1 cellular context compared by ENCODE assay signal in the genomic region with DNA sequence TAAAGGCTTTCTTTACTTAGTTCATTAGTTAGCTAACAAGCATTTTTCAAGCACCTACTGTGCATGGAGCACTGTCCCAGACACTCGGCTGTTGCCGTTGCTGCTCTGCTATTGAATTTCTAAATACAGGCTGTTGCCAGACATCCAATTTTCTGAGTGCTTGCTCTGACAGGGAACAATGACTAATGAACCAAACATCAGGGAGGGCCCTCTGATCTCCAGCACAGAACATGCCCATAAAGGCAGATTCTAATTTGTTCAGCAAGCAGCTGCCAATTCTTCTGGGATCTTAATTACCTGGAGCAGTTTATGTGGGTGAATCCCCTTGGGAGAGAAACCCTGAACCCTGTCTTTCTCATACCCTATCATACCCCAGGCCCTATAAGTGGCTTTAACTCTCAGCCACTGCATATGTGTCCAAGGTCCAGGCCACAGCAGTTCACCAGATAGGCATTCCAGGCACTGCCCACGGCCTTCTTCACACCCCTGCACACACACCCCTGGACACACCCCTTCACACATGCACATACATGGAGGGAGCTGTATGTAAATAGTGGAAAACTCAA.
TF ChIP-seq lines count a peak whose summit lies in the region.

No MANE protein-coding gene starts in this region.

TF ChIP-seq in HCT116, 20 proteins besides CTCF, POLR2A, EP300 and RAD21 (continued from another document):
- TF ChIP-seq, protein P1, sequence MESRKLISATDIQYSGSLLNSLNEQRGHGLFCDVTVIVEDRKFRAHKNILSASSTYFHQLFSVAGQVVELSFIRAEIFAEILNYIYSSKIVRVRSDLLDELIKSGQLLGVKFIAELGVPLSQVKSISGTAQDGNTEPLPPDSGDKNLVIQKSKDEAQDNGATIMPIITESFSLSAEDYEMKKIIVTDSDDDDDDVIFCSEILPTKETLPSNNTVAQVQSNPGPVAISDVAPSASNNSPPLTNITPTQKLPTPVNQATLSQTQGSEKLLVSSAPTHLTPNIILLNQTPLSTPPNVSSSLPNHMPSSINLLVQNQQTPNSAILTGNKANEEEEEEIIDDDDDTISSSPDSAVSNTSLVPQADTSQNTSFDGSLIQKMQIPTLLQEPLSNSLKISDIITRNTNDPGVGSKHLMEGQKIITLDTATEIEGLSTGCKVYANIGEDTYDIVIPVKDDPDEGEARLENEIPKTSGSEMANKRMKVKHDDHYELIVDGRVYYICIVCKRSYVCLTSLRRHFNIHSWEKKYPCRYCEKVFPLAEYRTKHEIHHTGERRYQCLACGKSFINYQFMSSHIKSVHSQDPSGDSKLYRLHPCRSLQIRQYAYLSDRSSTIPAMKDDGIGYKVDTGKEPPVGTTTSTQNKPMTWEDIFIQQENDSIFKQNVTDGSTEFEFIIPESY (IDR thresholded peaks at IDR 0.05; ENCODE audit: extremely low read depth, insufficient replicate concordance, low read length), result no peak
- TF ChIP-seq CBX3 (IDR thresholded peaks at IDR 0.05; ENCODE audit: low read depth) (no peak), POLR2AphosphoS5 (IDR thresholded peaks at IDR 0.05; ENCODE audit: low read depth, low read length) (no peak), EGR1 (IDR thresholded peaks at IDR 0.05; ENCODE audit: low read depth) (no peak), SIN3A (IDR thresholded peaks at IDR 0.05; ENCODE audit: low read depth) (no peak), JUND (IDR thresholded peaks at IDR 0.05) (no peak), SP1 (IDR thresholded peaks at IDR 0.05; ENCODE audit: low read depth) (0 out of 2 replicates have a peak, but pooled peaks have one; percentile 20)
